ENCODE assay signal across 12 cellular contexts in the genomic region with DNA sequence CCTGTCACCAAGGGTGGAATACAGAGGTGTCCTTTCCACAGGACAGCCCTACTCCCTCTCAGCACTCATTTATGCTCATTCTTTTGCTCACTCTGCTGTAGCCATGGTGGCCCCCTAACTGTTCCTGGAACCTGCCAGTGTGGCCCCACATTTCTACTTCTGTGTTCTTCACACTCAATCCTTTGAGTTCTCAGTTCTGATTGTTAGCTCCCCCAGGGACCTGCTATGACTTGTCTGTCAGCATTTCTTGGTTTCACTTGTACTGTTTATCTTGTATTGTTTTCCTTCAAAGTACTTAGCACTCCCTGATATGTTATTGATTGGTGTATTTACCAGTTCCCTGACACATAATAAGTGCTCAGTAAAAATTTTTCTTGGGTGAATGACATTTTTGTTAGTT. TPM values are rescaled to one million over a fixed set of nuclear protein-coding genes. Genes with fewer than 3 reads are reported as not detected.
DNase-seq lines count a peak whose midpoint lies in the region; ATAC-seq, FAIRE-seq and TF ChIP-seq lines count a peak whose summit lies in the region.
"Had no signal": no experiment of that assay in that cellular context is flagged by ENCODE, and none has a peak within 500 bp of the region (broad histone marks: within the 10 kb centered on the region; RNA-seq: fewer than 3 reads in every experiment).

No MANE protein-coding gene starts in this region.

- no peak overlapping the region for H3K4me3 ChIP-seq in tibial nerve

- no peaks in the 10 kb centered on the region for H3K4me1 ChIP-seq in tibial nerve

- TF ChIP-seq POLR2A in GM12892 (IDR thresholded peaks at IDR 0.05; ENCODE audit: low read depth, low read length) (no peak), tibial nerve (IDR thresholded peaks at IDR 0.05) (no peak)

- peak; percentile 71 for FAIRE-seq in GM12892 (lab: Jason Lieb, UNC)

- TF ChIP-seq EP300 in tibial nerve (IDR thresholded peaks at IDR 0.05), result no peak

- peaks cover 0 to 20% (median 3%) of the 10 kb centered on the region in 3 donors for H3K36me3 ChIP-seq in tibial nerve

- ATAC-seq in GM19035 (IDR thresholded peaks at IDR 0.05; ENCODE audit: unreplicated experiment), result peak; percentile 84
- ATAC-seq in HG02642 (IDR thresholded peaks at IDR 0.05; ENCODE audit: poor library complexity, unreplicated experiment), result peak; percentile 90
- peak; percentile 69 for ATAC-seq in HG03521 (IDR thresholded peaks at IDR 0.05; ENCODE audit: unreplicated experiment)

- DNase-seq in GM12892 (ENCODE audit: insufficient read length) (no peak), NCI-H187 treated with DMSO at 0.1 percent for 48 hours (lab: John Stamatoyannopoulos, UW) (no peak), hippocampal formation (lab: John Stamatoyannopoulos, UW) (no peak), NCI-H446 treated with DMSO at 0.1 percent for 48 hours (lab: John Stamatoyannopoulos, UW) (no peak), tibial nerve (ENCODE audit: low spot score in 2 of 2) (no peak)
- DNase-seq: CD4-positive, CD25-positive, alpha-beta regulatory T cell; effector memory CD4-positive, alpha-beta T cell; NCI-H1436 treated with DMSO at 0.1 percent for 48 hours; OCI-M1 had no signal

- no peak overlapping the region for H3K27ac ChIP-seq in tibial nerve

- no peaks in the 10 kb centered on the region for H3K9me3 ChIP-seq in tibial nerve

- TF ChIP-seq CTCF in tibial nerve (IDR thresholded peaks at IDR 0.05), result no peak

- H3K27me3 ChIP-seq in tibial nerve, result no peaks in the 10 kb centered on the region

RNA-seq across cellular contexts. Expression of gene VBP1, which starts 14.9 kb away (rescaled TPM):
- polyA plus RNA-seq in GM12892 (2012; ENCODE audit: missing spikeins), result 101 TPM
- total RNA-seq in tibial nerve, result 10 to 100 TPM; 23.9 to 35.4 (median 29.6) TPM

RNA-seq across cellular contexts. Expression of gene RAB39B, which starts 33.1 kb away (rescaled TPM):
- polyA plus RNA-seq in GM12892 (2012; ENCODE audit: missing spikeins), result 3.6 TPM
- 1 to 10 TPM in 1 of 4 donors, under 1 TPM in 3; 0.22 to 1.8 (median 0.87) TPM for total RNA-seq in tibial nerve
